ENCODE assay signal across 16 cellular contexts in the genomic region with DNA sequence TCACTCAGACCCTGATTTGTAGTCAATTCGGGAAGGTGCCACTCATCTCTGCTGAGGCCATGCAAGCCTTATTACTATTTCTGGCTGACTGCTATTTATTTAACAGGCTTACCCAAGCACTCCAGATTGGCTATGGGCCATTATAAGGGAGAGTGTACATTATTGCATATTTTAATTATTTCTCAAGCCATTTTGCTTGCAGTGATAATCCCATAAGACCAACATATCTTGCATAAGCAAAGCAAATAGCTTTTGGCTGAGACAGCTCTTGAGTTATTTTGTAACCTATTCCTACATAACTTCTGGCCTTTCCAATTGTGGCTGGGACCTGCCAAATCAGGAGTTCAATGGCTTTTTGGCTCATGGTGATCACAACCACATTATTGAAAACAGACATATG.
"Had no signal": no experiment of that assay in that cellular context is flagged by ENCODE, and none has a peak within 500 bp of the region (broad histone marks: within the 10 kb centered on the region; RNA-seq: fewer than 3 reads in every experiment).

No MANE protein-coding gene starts in this region.

- H3K27me3 ChIP-seq: body of pancreas had no signal

- H3K4me3 ChIP-seq: body of pancreas, thoracic aorta had no signal

- ATAC-seq: body of pancreas; right cardiac atrium; stimulated activated effector memory CD8-positive, alpha-beta T cell treated with anti-CD3 and anti-CD28 coated beads, Interleukin-12 subunit alpha, Interleukin-12 subunit beta, amount 100 ng/mL, for 72 hours had no signal

- H3K4me1 ChIP-seq: body of pancreas had no signal

- H3K36me3 ChIP-seq: thoracic aorta had no signal

- H3K27ac ChIP-seq: body of pancreas had no signal

- H3K9me3 ChIP-seq: body of pancreas, thoracic aorta had no signal

- DNase-seq: activated B cell treated with CpG ODN at 0.5 μM for 24 hours; activated CD4-positive, alpha-beta memory T cell treated with anti-CD3 and anti-CD28 coated beads for 36 hours; activated CD4-positive, alpha-beta T cell treated with anti-CD3 and anti-CD28 coated beads for 4 hours; activated gamma-delta T cell treated with Interleukin-2 at 50 U/mL for 16 hours; activated T-cell treated with anti-CD3 and anti-CD28 coated beads for 4 hours; amniotic stem cell; body of pancreas; caudate nucleus; endodermal cell; right cardiac atrium; small intestine; stimulated activated CD4-positive, alpha-beta T cell treated with anti-CD3 and anti-CD28 coated beads, Interleukin-15, amount 100 ng/mL, for 24 hours; stimulated activated CD4-positive, alpha-beta T cell treated with anti-CD3 and anti-CD28 coated beads, Interleukin-4, amount 100 ng/mL, for 24 hours; T-helper 9 cell had no signal
